Comparison of ENCODE assay signal across 13 cellular contexts in genomic region chr11:10351435-10351767, GRCh38. TPM values are rescaled to one million over a fixed set of nuclear protein-coding genes. Genes with fewer than 3 reads are reported as not detected.
A peak's percentile ranks its signal among the peaks of the same experiment; 100 is the strongest.
DNase-seq lines count a peak whose midpoint lies in the region; ATAC-seq and TF ChIP-seq lines count a peak whose summit lies in the region.
"Had no signal": no experiment of that assay in that cellular context is flagged by ENCODE, and none has a peak within 500 bp of the region (broad histone marks: within the 10 kb centered on the region; RNA-seq: fewer than 3 reads in every experiment).

No MANE protein-coding gene starts in this region.

- WGBS in hepatocyte (ENCODE audit: low lambda C conversion rate, missing lambda C conversion rate), result 3% methylated on average over 5 of the region's 5 CpGs

- H3K9me2 ChIP-seq in hepatocyte (replicated peaks; ENCODE audit: insufficient read depth), result no peaks in the 10 kb centered on the region

- ATAC-seq in SK-N-SH treated with all-trans-retinoic acid at 6 μM for 48 hours, result no peak; the same call in 2 of the 3 replicates
- no peak for ATAC-seq in GM18519 (IDR thresholded peaks at IDR 0.05; ENCODE audit: low FRiP score, unreplicated experiment)

- no peaks in the 10 kb centered on the region for H3K36me3 ChIP-seq in hepatocyte (replicated peaks; ENCODE audit: insufficient read depth, low read depth)
- H3K36me3 ChIP-seq in parathyroid adenoma (ENCODE audit: control insufficient read depth, insufficient read depth, low read length), result no peaks in the 10 kb centered on the region
- H3K36me3 ChIP-seq: neutrophil had no signal

- no peaks in the 10 kb centered on the region for H3K27me3 ChIP-seq in hepatocyte
- no peaks in the 10 kb centered on the region for H3K27me3 ChIP-seq in parathyroid adenoma (ENCODE audit: control insufficient read depth, insufficient read depth, low read length)
- H3K27me3 ChIP-seq in dorsolateral prefrontal cortex, result no peaks in the 10 kb centered on the region
- H3K27me3 ChIP-seq: neutrophil had no signal

- H3K9ac ChIP-seq in parathyroid adenoma, result no peak overlapping the region
- H3K9ac ChIP-seq: KMS-11 had no signal

- H2AFZ ChIP-seq in hepatocyte (no peak overlapping the region), parathyroid adenoma (peak overlapping the region; percentile 75)

- H3K27ac ChIP-seq in hepatocyte (peak overlapping the region; percentile 71), parathyroid adenoma (peak overlapping the region; percentile 93), dorsolateral prefrontal cortex (peak overlapping the region in 3 of 59 donors; percentile 28 to 57 (median 29))
- H3K27ac ChIP-seq: KMS-11, neutrophil, SK-N-MC had no signal

- peaks cover 21% of the 10 kb centered on the region for H3K4me1 ChIP-seq in hepatocyte (ENCODE audit: insufficient read depth)
- H3K4me1 ChIP-seq in parathyroid adenoma, result peaks cover 23% of the 10 kb centered on the region

- no peaks in the 10 kb centered on the region for H3K79me2 ChIP-seq in hepatocyte
- H3K79me2 ChIP-seq in parathyroid adenoma, result no peaks in the 10 kb centered on the region

- H3K4me2 ChIP-seq in hepatocyte (peak overlapping the region; percentile 54), parathyroid adenoma (ENCODE audit: low read length) (no peak overlapping the region)
- H3K4me2 ChIP-seq: KMS-11 had no signal

- no peaks in the 10 kb centered on the region for H4K20me1 ChIP-seq in hepatocyte (ENCODE audit: insufficient read depth, poor library complexity, severe bottlenecking)

- H3K4me3 ChIP-seq in hepatocyte (no peak overlapping the region), parathyroid adenoma (ENCODE audit: low read depth, low read length) (no peak overlapping the region), dorsolateral prefrontal cortex (no peak overlapping the region)
- H3K4me3 ChIP-seq: SK-N-MC had no signal

- no peak for TF ChIP-seq CTCF in hepatocyte (IDR thresholded peaks at IDR 0.05; ENCODE audit: poor library complexity)
- TF ChIP-seq CTCF in parathyroid adenoma (IDR thresholded peaks at IDR 0.05), result no peak
- no peak for TF ChIP-seq CTCF in dorsolateral prefrontal cortex (IDR thresholded peaks at IDR 0.05 in 54 of 56, conservative IDR thresholded peaks at IDR 0.05 in 2 of 56; ENCODE audit: low read depth in 1 of 56, partially characterized antibody in 56 of 56)

- intact Hi-C loops in dorsolateral prefrontal cortex (cut with DNase I), result no loop called here

- DNase-seq in COR-L47 (lab: John Stamatoyannopoulos, UW) (peak; percentile 64), hepatocyte (ENCODE audit: low spot score) (no peak), dorsolateral prefrontal cortex (no peak), SIG-M5 treated with dmso at 0.1 percent for 504 hours (lab: John Stamatoyannopoulos, UW; ENCODE audit: unreplicated experiment) (no peak), amygdala (lab: John Stamatoyannopoulos, UW) (no peak)
- DNase-seq: AML-193, hippocampal formation had no signal

- H3K9me3 ChIP-seq in hepatocyte (ENCODE audit: low read depth), result no peaks in the 10 kb centered on the region
- no peaks in the 10 kb centered on the region for H3K9me3 ChIP-seq in parathyroid adenoma (ENCODE audit: control insufficient read depth, low read length)
- H3K9me3 ChIP-seq: neutrophil had no signal

TF ChIP-seq in SK-N-SH treated with all-trans-retinoic acid at 6 μM for 48 hours, 23 proteins besides CTCF, POLR2A, EP300 and RAD21:
- TF ChIP-seq TCF4 (CRISPR knock-in tag; IDR thresholded peaks at IDR 0.05; ENCODE audit: borderline replicate concordance), result no peak
- no peak for TF ChIP-seq ZNF70 (CRISPR knock-in tag; IDR thresholded peaks at IDR 0.05)
- TF ChIP-seq RARB (CRISPR knock-in tag; IDR thresholded peaks at IDR 0.05), result no peak
- 0 out of 2 replicates have a peak, but pooled peaks have one; percentile 66 for TF ChIP-seq ZFP3 (CRISPR knock-in tag; IDR thresholded peaks at IDR 0.05)

RNA-seq across cellular contexts. Expression of gene ADM, which starts 46.5 kb away (rescaled TPM):
- 74.1 and 87.8 TPM in 2 replicates for total RNA-seq in hepatocyte
- polyA plus RNA-seq in hepatocyte, result 84.6 and 90.3 TPM in 2 replicates
- total RNA-seq in dorsolateral prefrontal cortex, result 100 to 1,000 TPM in 2 of 120 experiments, 10 to 100 TPM in 69, 1 to 10 TPM in 49; 1.8 to 125 (median 11.4) TPM

RNA-seq across cellular contexts. Expression of gene SBF2, which starts 57.4 kb away (rescaled TPM):
- total RNA-seq in hepatocyte (74.4 and 83.2 TPM in 2 replicates), dorsolateral prefrontal cortex (10 to 100 TPM; 38.0 to 99.1 (median 63.4) TPM)
- polyA plus RNA-seq in hepatocyte, result 25.7 and 32.7 TPM in 2 replicates
